In the genomic region with DNA sequence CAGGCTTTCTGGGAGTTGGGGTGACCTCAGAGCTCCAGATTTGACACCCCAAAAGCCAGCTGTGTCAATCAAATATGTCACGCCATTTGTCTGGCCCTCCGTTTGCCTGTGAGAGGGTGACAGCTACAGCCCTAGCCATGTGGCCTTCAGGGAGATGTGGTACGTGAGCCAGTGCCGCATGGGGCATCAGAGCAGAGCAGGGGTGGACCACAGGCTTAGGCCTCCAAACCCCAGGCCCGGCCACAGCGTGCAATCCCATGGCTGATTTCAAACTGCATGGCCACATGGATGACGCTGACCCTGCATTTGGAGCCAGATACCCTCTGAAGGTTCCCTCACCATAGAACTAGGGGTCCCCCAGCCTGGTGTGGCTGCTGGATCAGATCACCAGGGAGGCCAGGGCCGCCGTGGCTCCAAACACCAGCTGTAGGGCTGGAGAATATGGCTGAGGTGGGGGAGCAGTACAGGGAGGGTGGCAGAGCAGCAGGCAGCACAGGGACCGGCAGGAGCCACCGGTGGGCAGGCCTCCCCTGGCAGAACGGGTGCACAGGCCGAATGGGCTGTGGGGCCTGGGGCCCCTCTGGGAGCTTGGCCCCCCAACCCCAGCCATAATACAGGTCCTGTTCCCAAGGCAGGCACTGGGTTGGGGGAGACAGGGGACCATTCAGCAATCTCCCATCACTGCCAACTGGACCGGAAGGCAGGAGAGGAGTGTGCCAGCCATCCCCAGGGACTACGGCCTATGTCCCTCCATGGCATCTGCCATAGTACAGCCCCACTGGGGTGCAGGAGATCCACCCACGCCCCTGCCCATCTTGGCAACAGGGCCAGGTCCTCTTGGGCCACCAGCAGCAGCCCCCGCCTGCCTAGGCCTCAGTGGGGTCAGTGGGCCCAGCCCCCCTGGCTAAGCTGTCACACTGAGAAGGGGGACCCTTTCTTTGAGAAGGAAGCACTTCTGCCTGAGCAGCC, we compare ENCODE assay signal across 11 cellular contexts. TPM values are rescaled to one million over a fixed set of nuclear protein-coding genes. Genes with fewer than 3 reads are reported as not detected.
DNase-seq lines count a peak whose midpoint lies in the region; ATAC-seq and TF ChIP-seq lines count a peak whose summit lies in the region.
"Had no signal": no experiment of that assay in that cellular context is flagged by ENCODE, and none has a peak within 500 bp of the region (broad histone marks: within the 10 kb centered on the region; RNA-seq: fewer than 3 reads in every experiment).

No MANE protein-coding gene starts in this region.

- no peak overlapping the region for H3K27ac Mint-ChIP-seq in activated T-cell treated with anti-CD3 and anti-CD28 coated beads, Interleukin-2, amount 50 U/mL, for 24 hours

- WGBS in smooth muscle cell (ENCODE audit: low lambda C conversion rate): 88% methylated on average over 17 of the region's 17 CpGs
- 78 to 87% methylated on average over 3 to 17 of the region's 17 CpGs for WGBS in body of pancreas, 2 donors
- 92% methylated on average over 17 of the region's 17 CpGs for WGBS in prostate gland

- CTCF ChIA-PET in Panc1 (lab: Charles Lee): interaction anchor here (1.0 to 1.5 kb wide), 7 partner anchors 8 to 121 kb away, joined by 3 to 9 read pairs (median 4); a partner anchor contains a TSS

- H3K27me3 Mint-ChIP-seq in activated T-cell treated with anti-CD3 and anti-CD28 coated beads, Interleukin-2, amount 50 U/mL, for 24 hours: peaks cover 8% of the 10 kb centered on the region

- H3K4me2 ChIP-seq in fibroblast of lung (ENCODE audit: extremely low read depth, insufficient read depth, low read length) (peak overlapping the region; percentile 64), smooth muscle cell (peak overlapping the region; percentile 95)

- H3K9ac ChIP-seq in fibroblast of lung (ENCODE audit: insufficient read depth, low read length) (no peak overlapping the region), smooth muscle cell (ENCODE audit: low read depth) (no peak overlapping the region)

- H3K27me3 ChIP-seq in Panc1 (ENCODE audit: control insufficient read depth, insufficient read depth, low read length) (no peaks in the 10 kb centered on the region), fibroblast of lung (ENCODE audit: control insufficient read depth, insufficient read depth, low read length) (no peaks in the 10 kb centered on the region), smooth muscle cell (ENCODE audit: low read depth) (peaks cover 6% of the 10 kb centered on the region), body of pancreas (no peaks in the 10 kb centered on the region), prostate gland (replicated peaks; ENCODE audit: insufficient read depth) (no peaks in the 10 kb centered on the region)

- BruUV-seq in Panc1 (replicated peaks; lab: Mats Ljungman, UMichigan): no TSS peak

- peaks cover 16% of the 10 kb centered on the region for H3K4me1 Mint-ChIP-seq in activated T-cell treated with anti-CD3 and anti-CD28 coated beads, Interleukin-2, amount 50 U/mL, for 24 hours (ENCODE audit: low read depth)

- H3K36me3 Mint-ChIP-seq in activated T-cell treated with anti-CD3 and anti-CD28 coated beads, Interleukin-2, amount 50 U/mL, for 24 hours (ENCODE audit: low read depth): peaks cover 2% of the 10 kb centered on the region
- H3K36me3 Mint-ChIP-seq: CD8-positive, alpha-beta T cell had no signal

- TF ChIP-seq CTCF in Panc1 (IDR thresholded peaks at IDR 0.05) (no peak), fibroblast of lung (conservative IDR thresholded peaks at IDR 0.05 in 1 of 2, IDR thresholded peaks at IDR 0.05 in 1 of 2; ENCODE audit: low read depth in 1 of 2, low read length in 2 of 2) (no peak), smooth muscle cell (IDR thresholded peaks at IDR 0.05; ENCODE audit: borderline replicate concordance, insufficient read depth, poor library complexity, severe bottlenecking) (no peak), body of pancreas (IDR thresholded peaks at IDR 0.05) (no peak), prostate gland (IDR thresholded peaks at IDR 0.05) (no peak)

- H2AFZ ChIP-seq in fibroblast of lung (ENCODE audit: low read length) (no peak overlapping the region), smooth muscle cell (ENCODE audit: low read depth) (no peak overlapping the region)

- peak overlapping the region; percentile 66 for H3K4me3 Mint-ChIP-seq in activated T-cell treated with anti-CD3 and anti-CD28 coated beads, Interleukin-2, amount 50 U/mL, for 24 hours

- no peak for ATAC-seq in Panc1
- no peak for ATAC-seq in body of pancreas
- no peak for ATAC-seq in HG02870 (IDR thresholded peaks at IDR 0.05; ENCODE audit: unreplicated experiment)

- H3K4me1 ChIP-seq in Panc1 (ENCODE audit: control insufficient read depth, insufficient read depth, low read length) (peaks cover 2% of the 10 kb centered on the region; the same call in 1 of the 2 replicates), fibroblast of lung (ENCODE audit: control insufficient read depth, extremely low read depth, insufficient read depth, low read length) (peaks cover 10% of the 10 kb centered on the region), smooth muscle cell (ENCODE audit: low read depth) (peaks cover 8% of the 10 kb centered on the region), body of pancreas (peaks cover 29% of the 10 kb centered on the region), prostate gland (replicated peaks) (peaks cover 3% of the 10 kb centered on the region)

- H3K9me3 Mint-ChIP-seq in activated T-cell treated with anti-CD3 and anti-CD28 coated beads, Interleukin-2, amount 50 U/mL, for 24 hours: no peaks in the 10 kb centered on the region
- H3K9me3 Mint-ChIP-seq: CD8-positive, alpha-beta T cell had no signal

- POLR2A ChIA-PET in Panc1 (lab: Charles Lee): no interaction called here

- H3F3A ChIP-seq in smooth muscle cell (ENCODE audit: low read depth): no peaks in the 10 kb centered on the region

- H4K20me1 ChIP-seq in fibroblast of lung (ENCODE audit: control insufficient read depth, extremely low read depth, insufficient read depth, low read length): no peaks in the 10 kb centered on the region
- H4K20me1 ChIP-seq in smooth muscle cell (ENCODE audit: low read depth): no peaks in the 10 kb centered on the region

- no peaks in the 10 kb centered on the region; the same call in 1 of the 2 replicates for H3K36me3 ChIP-seq in Panc1 (ENCODE audit: control insufficient read depth, insufficient read depth, low read length)
- H3K36me3 ChIP-seq in fibroblast of lung (ENCODE audit: control insufficient read depth, insufficient read depth, low read length): no peaks in the 10 kb centered on the region
- no peaks in the 10 kb centered on the region for H3K36me3 ChIP-seq in smooth muscle cell (ENCODE audit: low read depth)
- no peaks in the 10 kb centered on the region for H3K36me3 ChIP-seq in body of pancreas (replicated peaks in 1 of 2; ENCODE audit: insufficient read depth in 1 of 2, low read depth in 2 of 2)
- no peaks in the 10 kb centered on the region for H3K36me3 ChIP-seq in prostate gland

- TF ChIP-seq POLR2A in body of pancreas (IDR thresholded peaks at IDR 0.05) (no peak), prostate gland (IDR thresholded peaks at IDR 0.05) (no peak)

- H3K27ac ChIP-seq in Panc1 (ENCODE audit: low read length) (no peak overlapping the region), fibroblast of lung (ENCODE audit: insufficient read depth, low read length) (no peak overlapping the region), smooth muscle cell (ENCODE audit: low read depth) (no peak overlapping the region), body of pancreas (no peak overlapping the region), prostate gland (peak overlapping the region in 1 of 2 donors; percentile 34)

- intact Hi-C loops in Panc1 (cut with micrococcal nuclease; ENCODE audit: unreplicated experiment) (no loop called here), body of pancreas (cut with DNase I) (no loop called here), prostate gland (cut with DNase I) (loop anchor here (10.0 kb wide), 1 partner anchor 284 kb away; no protein-coding TSS in a partner anchor)

- H3K79me2 ChIP-seq in fibroblast of lung (ENCODE audit: control insufficient read depth, insufficient read depth, low read length): no peaks in the 10 kb centered on the region
- no peaks in the 10 kb centered on the region for H3K79me2 ChIP-seq in smooth muscle cell (ENCODE audit: low read depth)

- peak; percentile 32 for DNase-seq in activated T-cell treated with anti-CD3 and anti-CD28 coated beads, Interleukin-2, amount 50 U/mL, for 24 hours
- no peak for DNase-seq in activated T-cell treated with anti-CD3 and anti-CD28 coated beads, Interleukin-2, amount 50 U/mL, for 48 hours
- DNase-seq in Panc1 (ENCODE audit: low read depth, low spot score): no peak
- no peak for DNase-seq in fibroblast of lung (ENCODE audit: low read depth in 2 of 2)
- no peak for DNase-seq in smooth muscle cell (lab: John Stamatoyannopoulos, UW; ENCODE audit: unreplicated experiment)
- DNase-seq in body of pancreas: no peak
- DNase-seq in prostate gland (ENCODE audit: low spot score): no peak
- DNase-seq: activated gamma-delta T cell treated with Interleukin-2 at 50 U/mL for 16 hours; CD8-positive, alpha-beta T cell had no signal

- no peaks in the 10 kb centered on the region for H3K9me3 ChIP-seq in Panc1 (ENCODE audit: control insufficient read depth, insufficient read depth, low read depth, low read length)
- no peaks in the 10 kb centered on the region for H3K9me3 ChIP-seq in fibroblast of lung (ENCODE audit: control insufficient read depth, insufficient read depth, low read depth, low read length)
- no peaks in the 10 kb centered on the region for H3K9me3 ChIP-seq in smooth muscle cell (replicated peaks; ENCODE audit: low read depth)
- no peaks in the 10 kb centered on the region for H3K9me3 ChIP-seq in body of pancreas
- no peaks in the 10 kb centered on the region for H3K9me3 ChIP-seq in prostate gland

- H3K4me3 ChIP-seq in Panc1 (ENCODE audit: low read depth in 2 of 2, low read length in 2 of 2) (peak overlapping the region; percentile 34 to 53), fibroblast of lung (replicated peaks in 1 of 4; ENCODE audit: control extremely low read depth in 1 of 4, insufficient read depth in 1 of 4, low read depth in 3 of 4, low read length in 4 of 4) (peak overlapping the region in 2 of 4 experiments; percentile 27), smooth muscle cell (no peak overlapping the region), body of pancreas (no peak overlapping the region), prostate gland (no peak overlapping the region)

- in situ Hi-C loops in Panc1 (cut with HindIII; ENCODE audit: low pct_unique_long_range_greater_than_20kb, low sequenced_read_pairs): no loop called here

RNA-seq across cellular contexts. Expression of a gene that starts 1.5 kb away (rescaled TPM):
- total RNA-seq in Panc1 (2021; ENCODE audit: unreplicated experiment): 18.4 TPM
- polyA plus RNA-seq in Panc1 (2012; ENCODE audit: insufficient read length): 11.5 TPM
- 0.26 and 2.8 TPM in 2 replicates for total RNA-seq in fibroblast of lung
- polyA plus RNA-seq in fibroblast of lung: 0.85 and 2.7 TPM in 2 replicates
- 1.6 and 6.4 TPM in 2 replicates for polyA plus RNA-seq in fibroblast of lung (2012)
- polyA minus RNA-seq in fibroblast of lung (ENCODE audit: low replicate concordance): 1.0 and 2.9 TPM in 2 replicates
- total RNA-seq in smooth muscle cell: 1.9 and 2.1 TPM in 2 replicates
- 3.9 and 5.0 TPM in 2 replicates for polyA plus RNA-seq in smooth muscle cell
- under 1 TPM; 0.66 to 0.78 TPM for total RNA-seq in body of pancreas
- total RNA-seq in prostate gland: 10 to 100 TPM in 1 of 2 donors, 1 to 10 TPM in 1; 7.2 to 17.2 TPM

RNA-seq across cellular contexts. Expression of a gene that starts 8.5 kb away (rescaled TPM):
- 23.1 TPM for total RNA-seq in Panc1 (2021; ENCODE audit: unreplicated experiment)
- polyA plus RNA-seq in Panc1 (2012; ENCODE audit: insufficient read length): 13.1 TPM
- 15.7 and 21.1 TPM in 2 replicates for total RNA-seq in fibroblast of lung
- polyA plus RNA-seq in fibroblast of lung: 16.4 and 17.9 TPM in 2 replicates
- polyA plus RNA-seq in fibroblast of lung (2012): 17.5 and 22.4 TPM in 2 replicates
- polyA minus RNA-seq in fibroblast of lung (ENCODE audit: low replicate concordance): 23.5 and 28.3 TPM in 2 replicates
- total RNA-seq in smooth muscle cell: 5.8 and 7.2 TPM in 2 replicates
- polyA plus RNA-seq in smooth muscle cell: 22.5 and 23.8 TPM in 2 replicates
- total RNA-seq in body of pancreas: 1 to 10 TPM; 7.8 to 8.2 TPM
- 10 to 100 TPM in 1 of 2 donors, 1 to 10 TPM in 1; 8.2 to 19.9 TPM for total RNA-seq in prostate gland

RNA-seq across cellular contexts. Expression of a gene that starts 15.0 kb away (rescaled TPM):
- total RNA-seq in Panc1 (2021; ENCODE audit: unreplicated experiment) (2.8 TPM), fibroblast of lung (under 0.01 TPM in 2 replicates), smooth muscle cell (not detected in 2 replicates), body of pancreas (1 to 10 TPM; 1.3 to 1.6 TPM), prostate gland (10 to 100 TPM in 1 of 2 donors, 1 to 10 TPM in 1; 9.8 to 10.9 TPM)
- 5.5 TPM for polyA plus RNA-seq in Panc1 (2012; ENCODE audit: insufficient read length)
- polyA plus RNA-seq in fibroblast of lung (not detected in 2 replicates), smooth muscle cell (0.30 and 0.78 TPM in 2 replicates)
- polyA plus RNA-seq in fibroblast of lung (2012): 0.12 TPM in 1 of 2 replicates, not detected in the other
- polyA minus RNA-seq in fibroblast of lung (ENCODE audit: low replicate concordance): not detected in 2 replicates
- total RNA-seq: CD8-positive, alpha-beta T cell; glomerular endothelial cell had no signal

RNA-seq across cellular contexts. Expression of a gene that starts 18.0 kb away (rescaled TPM):
- total RNA-seq in Panc1 (2021; ENCODE audit: unreplicated experiment): 57.2 TPM
- 49.5 TPM for polyA plus RNA-seq in Panc1 (2012; ENCODE audit: insufficient read length)
- total RNA-seq in fibroblast of lung: 63.2 and 96.6 TPM in 2 replicates
- polyA plus RNA-seq in fibroblast of lung: 43.0 and 45.5 TPM in 2 replicates
- 56.4 and 57.7 TPM in 2 replicates for polyA plus RNA-seq in fibroblast of lung (2012)
- polyA minus RNA-seq in fibroblast of lung (ENCODE audit: low replicate concordance): 52.3 and 62.5 TPM in 2 replicates
- 62.9 and 70.9 TPM in 2 replicates for total RNA-seq in smooth muscle cell
- polyA plus RNA-seq in smooth muscle cell: 97.1 and 109 TPM in 2 replicates
- total RNA-seq in body of pancreas: 10 to 100 TPM; 32.6 to 34.2 TPM
- 100 to 1,000 TPM in 1 of 2 donors, 10 to 100 TPM in 1; 67.4 to 107 TPM for total RNA-seq in prostate gland

RNA-seq across cellular contexts. Expression of a gene that starts 22.8 kb away (rescaled TPM):
- total RNA-seq in Panc1 (2021; ENCODE audit: unreplicated experiment) (43.5 TPM), fibroblast of lung (10.5 and 15.7 TPM in 2 replicates), smooth muscle cell (5.9 and 9.9 TPM in 2 replicates), body of pancreas (100 to 1,000 TPM in 1 of 2 donors, 10 to 100 TPM in 1; 72.1 to 105 TPM), prostate gland (100 to 1,000 TPM; 384 to 427 TPM)
- 73.8 TPM for polyA plus RNA-seq in Panc1 (2012; ENCODE audit: insufficient read length)
- polyA plus RNA-seq in fibroblast of lung (9.0 and 12.1 TPM in 2 replicates), smooth muscle cell (19.3 and 38.8 TPM in 2 replicates)
- 31.5 and 54.9 TPM in 2 replicates for polyA plus RNA-seq in fibroblast of lung (2012)
- 8.6 and 9.9 TPM in 2 replicates for polyA minus RNA-seq in fibroblast of lung (ENCODE audit: low replicate concordance)

Comparison
In these comparisons a context has a peak if more than half of its experiments do, and no peak if none do; other contexts are left out.
1. H3K4me3 ChIP-seq: peak in Panc1 (2 of 2); none in smooth muscle cell (single experiment), body of pancreas (0 of 2) and prostate gland (0 of 2).